In the genomic region with DNA sequence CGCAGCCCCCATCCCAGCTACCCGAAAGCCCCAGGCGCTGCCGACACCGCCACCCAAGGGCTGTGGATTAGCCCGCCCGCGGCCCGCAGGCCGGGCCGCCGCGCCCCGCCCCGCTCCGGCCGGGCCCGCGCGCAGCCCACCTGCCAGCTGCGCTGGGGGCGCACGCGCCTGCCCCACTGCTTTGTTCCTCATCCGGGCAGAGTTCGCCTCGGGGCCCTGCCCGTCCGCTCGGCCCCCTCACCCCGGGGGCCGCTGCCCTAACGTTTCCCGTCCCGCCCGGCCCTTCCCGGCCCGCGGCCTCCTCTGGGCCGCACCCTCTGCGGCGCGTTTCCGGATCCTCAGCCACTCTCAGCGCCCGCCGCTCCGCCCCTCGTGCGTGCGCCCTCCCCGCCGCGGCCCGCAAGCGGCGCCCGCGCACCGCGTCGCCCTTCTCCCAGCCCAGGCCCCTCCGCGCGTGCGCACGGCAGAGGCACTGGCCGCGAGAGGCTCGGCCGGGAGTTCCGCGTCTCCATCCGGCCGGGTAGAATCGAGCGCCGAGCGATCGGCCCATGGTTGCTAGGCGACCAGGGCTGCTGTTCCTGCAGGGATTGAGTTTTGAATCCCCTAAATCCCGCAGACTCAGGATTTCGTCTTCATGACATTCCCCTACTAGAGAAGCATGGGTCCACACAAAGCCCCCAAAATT, we compare ENCODE assay signal across 8 cellular contexts. TPM values are rescaled to one million over a fixed set of nuclear protein-coding genes. Genes with fewer than 3 reads are reported as not detected.
DNase-seq lines count a peak whose midpoint lies in the region; ATAC-seq lines count a peak whose summit lies in the region.

A gene with protein sequence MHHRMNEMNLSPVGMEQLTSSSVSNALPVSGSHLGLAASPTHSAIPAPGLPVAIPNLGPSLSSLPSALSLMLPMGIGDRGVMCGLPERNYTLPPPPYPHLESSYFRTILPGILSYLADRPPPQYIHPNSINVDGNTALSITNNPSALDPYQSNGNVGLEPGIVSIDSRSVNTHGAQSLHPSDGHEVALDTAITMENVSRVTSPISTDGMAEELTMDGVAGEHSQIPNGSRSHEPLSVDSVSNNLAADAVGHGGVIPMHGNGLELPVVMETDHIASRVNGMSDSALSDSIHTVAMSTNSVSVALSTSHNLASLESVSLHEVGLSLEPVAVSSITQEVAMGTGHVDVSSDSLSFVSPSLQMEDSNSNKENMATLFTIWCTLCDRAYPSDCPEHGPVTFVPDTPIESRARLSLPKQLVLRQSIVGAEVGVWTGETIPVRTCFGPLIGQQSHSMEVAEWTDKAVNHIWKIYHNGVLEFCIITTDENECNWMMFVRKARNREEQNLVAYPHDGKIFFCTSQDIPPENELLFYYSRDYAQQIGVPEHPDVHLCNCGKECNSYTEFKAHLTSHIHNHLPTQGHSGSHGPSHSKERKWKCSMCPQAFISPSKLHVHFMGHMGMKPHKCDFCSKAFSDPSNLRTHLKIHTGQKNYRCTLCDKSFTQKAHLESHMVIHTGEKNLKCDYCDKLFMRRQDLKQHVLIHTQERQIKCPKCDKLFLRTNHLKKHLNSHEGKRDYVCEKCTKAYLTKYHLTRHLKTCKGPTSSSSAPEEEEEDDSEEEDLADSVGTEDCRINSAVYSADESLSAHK (minus strand): TSS at position 321 of the 685 bp plus-strand sequence. CDS start 622 bp downstream, outside the sequence.

- POLR2A ChIA-PET in activated CD4-positive, alpha-beta T cell treated with anti-CD3 and anti-CD28 coated beads, Interleukin-2, amount 10 ng/mL, durations not matched to agents 7 days and 5 days (lab: Charles Lee), result no interaction called here

- peaks cover 33% of the 10 kb centered on the region for H3K4me1 Mint-ChIP-seq in activated CD4-positive, alpha-beta T cell treated with anti-CD3 and anti-CD28 coated beads, Interleukin-2, amount 10 ng/mL, durations not matched to agents 7 days and 5 days

- ATAC-seq in GM19328 (IDR thresholded peaks at IDR 0.05; ENCODE audit: unreplicated experiment), result peak; percentile 97
- peak; percentile 96 for ATAC-seq in HG03520 (IDR thresholded peaks at IDR 0.05; ENCODE audit: unreplicated experiment)
- ATAC-seq in left lobe of liver, result peak; percentile 98

- H3K4me3 Mint-ChIP-seq in activated CD4-positive, alpha-beta T cell treated with anti-CD3 and anti-CD28 coated beads, Interleukin-2, amount 10 ng/mL, durations not matched to agents 7 days and 5 days, result peak within 1 kb of the TSS; percentile 88

- H3K36me3 Mint-ChIP-seq in activated CD4-positive, alpha-beta T cell treated with anti-CD3 and anti-CD28 coated beads, Interleukin-2, amount 10 ng/mL, durations not matched to agents 7 days and 5 days (ENCODE audit: low read depth), result peaks cover 12% of the 10 kb centered on the region

- peak within 1 kb of the TSS; percentile 93 for H3K27ac Mint-ChIP-seq in activated CD4-positive, alpha-beta T cell treated with anti-CD3 and anti-CD28 coated beads, Interleukin-2, amount 10 ng/mL, durations not matched to agents 7 days and 5 days

- CTCF ChIA-PET in activated CD4-positive, alpha-beta T cell treated with anti-CD3 and anti-CD28 coated beads, Interleukin-2, amount 10 ng/mL, durations not matched to agents 7 days and 5 days (lab: Charles Lee), result no interaction called here

- peak; percentile 31 to 96 (median 88) for DNase-seq in C1 segment of cervical spinal cord (lab: John Stamatoyannopoulos, UW)
- DNase-seq in NCI-H526 treated with DMSO at 0.1 percent for 48 hours (lab: John Stamatoyannopoulos, UW), result peak; percentile 85
- DNase-seq in activated CD4-positive, alpha-beta T cell treated with anti-CD3 and anti-CD28 coated beads, Interleukin-2, amount 10 ng/mL, durations not matched to agents 7 days and 5 days, result peak; percentile 91
- DNase-seq in cortex of kidney (lab: John Stamatoyannopoulos, UW), result peak; percentile 82
- peak; percentile 95 for DNase-seq in left lobe of liver (ENCODE audit: low spot score)
- DNase-seq in stimulated activated CD4-positive, alpha-beta T cell treated with anti-CD3 and anti-CD28 coated beads, Interleukin-2, amount 100 ng/mL, for 4 hours (ENCODE audit: low read depth), result peak; percentile 82

- no peaks in the 10 kb centered on the region for H3K27me3 Mint-ChIP-seq in activated CD4-positive, alpha-beta T cell treated with anti-CD3 and anti-CD28 coated beads, Interleukin-2, amount 10 ng/mL, durations not matched to agents 7 days and 5 days

- H3K9me3 Mint-ChIP-seq in activated CD4-positive, alpha-beta T cell treated with anti-CD3 and anti-CD28 coated beads, Interleukin-2, amount 10 ng/mL, durations not matched to agents 7 days and 5 days, result peaks cover 2% of the 10 kb centered on the region

RNA-seq across cellular contexts. Expression of the gene that starts here (rescaled TPM):
- total RNA-seq in activated CD4-positive, alpha-beta T cell treated with anti-CD3 and anti-CD28 coated beads, Interleukin-2, amount 10 ng/mL, durations not matched to agents 7 days and 5 days, result 10 to 100 TPM; 26.2 to 26.5 TPM
- total RNA-seq in left lobe of liver, result 7.6 TPM

Comparison
In these comparisons a context has a peak if more than half of its experiments do, and no peak if none do; other contexts are left out.
1. Peak in every context shown above with its lines: DNase-seq and ATAC-seq.